In genomic region chr2:166140922-166141321, GRCh38 we compare ENCODE assay signal across 2 cellular contexts.
TF ChIP-seq lines count a peak whose summit lies in the region.

No MANE protein-coding gene starts in this region.

TF ChIP-seq in GM23338, 12 proteins besides CTCF, POLR2A, EP300 and RAD21:
- TF ChIP-seq EZH2 (IDR thresholded peaks at IDR 0.05; ENCODE audit: low read depth, unreplicated experiment) = no peak
- TF ChIP-seq POLR2AphosphoS5 (IDR thresholded peaks at IDR 0.05; ENCODE audit: low read depth) = no peak
- no peak for TF ChIP-seq CREB1 (CRISPR knock-in tag; IDR thresholded peaks at IDR 0.05; ENCODE audit: low read depth)
- TF ChIP-seq NANOG (IDR thresholded peaks at IDR 0.05; ENCODE audit: borderline replicate concordance) = no peak
- TF ChIP-seq ZNF331 (CRISPR knock-in tag; IDR thresholded peaks at IDR 0.05; ENCODE audit: low read depth) = no peak
- no peak for TF ChIP-seq EZH2phosphoT487 (IDR thresholded peaks at IDR 0.05; ENCODE audit: unreplicated experiment)
- no peak for TF ChIP-seq ZNF462 (CRISPR knock-in tag; IDR thresholded peaks at IDR 0.05)
- TF ChIP-seq STAT1 (IDR thresholded peaks at IDR 0.05; ENCODE audit: unreplicated experiment) = no peak
- no peak for TF ChIP-seq JUNB (IDR thresholded peaks at IDR 0.05; ENCODE audit: unreplicated experiment)
- TF ChIP-seq ZNF114 (CRISPR knock-in tag; IDR thresholded peaks at IDR 0.05) = no peak

TF ChIP-seq in WTC11, 78 proteins besides CTCF, POLR2A, EP300 and RAD21:
- no peak for TF ChIP-seq FOXP4 (CRISPR knock-in tag; IDR thresholded peaks at IDR 0.05)
- TF ChIP-seq OVOL2 (CRISPR knock-in tag; IDR thresholded peaks at IDR 0.05; ENCODE audit: borderline replicate concordance) = no peak
- TF ChIP-seq ZNF232 (CRISPR knock-in tag; IDR thresholded peaks at IDR 0.05) = no peak
- no peak for TF ChIP-seq ZNF396 (CRISPR knock-in tag; IDR thresholded peaks at IDR 0.05; ENCODE audit: borderline replicate concordance)
- no peak for TF ChIP-seq NR3C1 (CRISPR knock-in tag; conservative IDR thresholded peaks at IDR 0.05; ENCODE audit: low read depth)
- TF ChIP-seq ATF3 (CRISPR knock-in tag; conservative IDR thresholded peaks at IDR 0.05) = no peak
- TF ChIP-seq ATF2 (CRISPR knock-in tag; IDR thresholded peaks at IDR 0.05; ENCODE audit: borderline replicate concordance, low read depth) = no peak
